ENCODE assay signal across 19 cellular contexts in genomic region chr6:169707772-169708171, GRCh38. TPM values are rescaled to one million over a fixed set of nuclear protein-coding genes. Genes with fewer than 3 reads are reported as not detected.
DNase-seq lines count a peak whose midpoint lies in the region; ATAC-seq and TF ChIP-seq lines count a peak whose summit lies in the region.
"Had no signal": no experiment of that assay in that cellular context is flagged by ENCODE, and none has a peak within 500 bp of the region (broad histone marks: within the 10 kb centered on the region; RNA-seq: fewer than 3 reads in every experiment).

No MANE protein-coding gene starts in this region.

- H3K27me3 ChIP-seq in CD4-positive, alpha-beta T cell (ENCODE audit: control insufficient read depth, insufficient read depth, low read length): no peaks in the 10 kb centered on the region
- H3K27me3 ChIP-seq: BLaER1, Peyer's patch, uterus had no signal

- ATAC-seq in CD4-positive, alpha-beta T cell (ENCODE audit: poor library complexity): no peak
- ATAC-seq in activated naive CD8-positive, alpha-beta T cell treated with anti-CD3 and anti-CD28 coated beads, Interleukin-2, amount 50 U/mL, for 24 hours: no peak
- ATAC-seq: A549, SK-N-SH treated with all-trans-retinoic acid at 6 μM for 48 hours had no signal

- intact Hi-C loops in CD4-positive, alpha-beta T cell (cut with DNase I, micrococcal nuclease): no loop called here

- no peak for TF ChIP-seq CTCF in CD4-positive, alpha-beta T cell (IDR thresholded peaks at IDR 0.05)

- no peak for DNase-seq in T-helper 2 cell treated with Interferon-gamma antibody and Interleukin-4, amounts not matched to agents 5 μg/mL and 100 μg/mL, for 36 hours (ENCODE audit: low spot score)
- DNase-seq in T-helper 2 cell: no peak
- no peak for DNase-seq in CD4-positive, alpha-beta T cell
- peak; percentile 80 for DNase-seq in MV-4-11 (lab: John Stamatoyannopoulos, UW)
- no peak for DNase-seq in activated naive CD8-positive, alpha-beta T cell treated with anti-CD3 and anti-CD28 coated beads, Interleukin-2, amount 50 U/mL, for 24 hours
- no peak for DNase-seq in 8988T
- DNase-seq in iPS-NIHi11 (ENCODE audit: low spot score): no peak
- no peak for DNase-seq in stimulated activated CD4-positive, alpha-beta T cell treated with anti-CD3 and anti-CD28 coated beads, Interleukin-12 subunit alpha, Interleukin-12 subunit beta, amount 100 ng/mL, for 4 hours
- DNase-seq: activated T-cell treated with anti-CD3 and anti-CD28 coated beads, Interleukin-2, amount 50 U/mL, for 48 hours; GDM1; NCI-H774; Peyer's patch; uterus had no signal

- CTCF ChIA-PET in CD4-positive, alpha-beta T cell (lab: Charles Lee): interaction anchor here (3.7 kb wide), 1 partner anchor 13 kb away, joined by 29 read pairs; no protein-coding TSS in a partner anchor

- H3K27ac ChIP-seq in CD4-positive, alpha-beta T cell (ENCODE audit: low read depth, low read length): no peak overlapping the region
- H3K27ac ChIP-seq: A549, BLaER1, Peyer's patch, prostate gland, uterus had no signal

- H3K9me3 Mint-ChIP-seq in T-helper 2 cell treated with Interferon-gamma antibody and Interleukin-4, amounts not matched to agents 5 μg/mL and 100 μg/mL, for 36 hours: no peaks in the 10 kb centered on the region
- no peaks in the 10 kb centered on the region for H3K9me3 Mint-ChIP-seq in CD4-positive, alpha-beta T cell
- H3K9me3 Mint-ChIP-seq in activated naive CD8-positive, alpha-beta T cell treated with anti-CD3 and anti-CD28 coated beads, Interleukin-2, amount 50 U/mL, for 24 hours: no peaks in the 10 kb centered on the region
- H3K9me3 Mint-ChIP-seq: neural crest cell had no signal

- H3K27me3 Mint-ChIP-seq in T-helper 2 cell treated with Interferon-gamma antibody and Interleukin-4, amounts not matched to agents 5 μg/mL and 100 μg/mL, for 36 hours (ENCODE audit: low read depth): no peaks in the 10 kb centered on the region
- H3K27me3 Mint-ChIP-seq in CD4-positive, alpha-beta T cell: no peaks in the 10 kb centered on the region
- H3K27me3 Mint-ChIP-seq in activated naive CD8-positive, alpha-beta T cell treated with anti-CD3 and anti-CD28 coated beads, Interleukin-2, amount 50 U/mL, for 24 hours: no peaks in the 10 kb centered on the region

- H3K4me1 Mint-ChIP-seq in T-helper 2 cell treated with Interferon-gamma antibody and Interleukin-4, amounts not matched to agents 5 μg/mL and 100 μg/mL, for 36 hours (ENCODE audit: low read depth): peaks cover 32% of the 10 kb centered on the region
- H3K4me1 Mint-ChIP-seq in CD4-positive, alpha-beta T cell (ENCODE audit: low read depth): peaks cover 49% of the 10 kb centered on the region
- peaks cover 47% of the 10 kb centered on the region for H3K4me1 Mint-ChIP-seq in activated naive CD8-positive, alpha-beta T cell treated with anti-CD3 and anti-CD28 coated beads, Interleukin-2, amount 50 U/mL, for 24 hours

- POLR2A ChIA-PET in CD4-positive, alpha-beta T cell (lab: Charles Lee): interaction anchor here (1.0 to 4.4 kb wide), 2 partner anchors 15 to 44 kb away, joined by 4 to 44 read pairs; no protein-coding TSS in a partner anchor

- H3K9me3 ChIP-seq in CD4-positive, alpha-beta T cell (ENCODE audit: control insufficient read depth, low read length): no peaks in the 10 kb centered on the region
- H3K9me3 ChIP-seq: A549, BLaER1, HAP-1, Peyer's patch, prostate gland, uterus had no signal

- peak overlapping the region; percentile 31 for H3K27ac Mint-ChIP-seq in T-helper 2 cell treated with Interferon-gamma antibody and Interleukin-4, amounts not matched to agents 5 μg/mL and 100 μg/mL, for 36 hours
- H3K27ac Mint-ChIP-seq in CD4-positive, alpha-beta T cell: peak overlapping the region; percentile 43
- peak overlapping the region; percentile 7 for H3K27ac Mint-ChIP-seq in activated naive CD8-positive, alpha-beta T cell treated with anti-CD3 and anti-CD28 coated beads, Interleukin-2, amount 50 U/mL, for 24 hours

- no peak overlapping the region for H3K4me3 Mint-ChIP-seq in T-helper 2 cell treated with Interferon-gamma antibody and Interleukin-4, amounts not matched to agents 5 μg/mL and 100 μg/mL, for 36 hours
- H3K4me3 Mint-ChIP-seq in CD4-positive, alpha-beta T cell: no peak overlapping the region
- no peak overlapping the region for H3K4me3 Mint-ChIP-seq in activated naive CD8-positive, alpha-beta T cell treated with anti-CD3 and anti-CD28 coated beads, Interleukin-2, amount 50 U/mL, for 24 hours
- H3K4me3 Mint-ChIP-seq: neural crest cell had no signal

- peaks cover 46% of the 10 kb centered on the region for H3K36me3 Mint-ChIP-seq in T-helper 2 cell treated with Interferon-gamma antibody and Interleukin-4, amounts not matched to agents 5 μg/mL and 100 μg/mL, for 36 hours (ENCODE audit: low read depth)
- H3K36me3 Mint-ChIP-seq in CD4-positive, alpha-beta T cell (ENCODE audit: low read depth): peaks cover 79% of the 10 kb centered on the region
- peaks cover 53% of the 10 kb centered on the region for H3K36me3 Mint-ChIP-seq in activated naive CD8-positive, alpha-beta T cell treated with anti-CD3 and anti-CD28 coated beads, Interleukin-2, amount 50 U/mL, for 24 hours (ENCODE audit: low read depth)

RNA-seq across cellular contexts. Expression of gene C6orf120, which starts 5.8 kb away (rescaled TPM):
- total RNA-seq in CD4-positive, alpha-beta T cell: 10 to 100 TPM; 19.7 to 21.3 TPM

RNA-seq across cellular contexts. Expression of gene WDR27, which starts 5.9 kb away (rescaled TPM):
- 10 to 100 TPM; 22.0 to 23.5 TPM for total RNA-seq in CD4-positive, alpha-beta T cell

RNA-seq across cellular contexts. Expression of gene PHF10, which starts 16.5 kb away (rescaled TPM):
- total RNA-seq in CD4-positive, alpha-beta T cell: 10 to 100 TPM; 93.9 to 97.8 TPM

RNA-seq across cellular contexts. Expression of gene DYNLT2, which starts 43.6 kb away (rescaled TPM):
- 1 to 10 TPM; 4.1 to 4.3 TPM for total RNA-seq in CD4-positive, alpha-beta T cell

RNA-seq across cellular contexts. Expression of gene ERMARD, which starts 43.6 kb away (rescaled TPM):
- 10 to 100 TPM; 24.2 to 26.2 TPM for total RNA-seq in CD4-positive, alpha-beta T cell
